Comparison of ENCODE assay signal across 8 cellular contexts in the genomic region with DNA sequence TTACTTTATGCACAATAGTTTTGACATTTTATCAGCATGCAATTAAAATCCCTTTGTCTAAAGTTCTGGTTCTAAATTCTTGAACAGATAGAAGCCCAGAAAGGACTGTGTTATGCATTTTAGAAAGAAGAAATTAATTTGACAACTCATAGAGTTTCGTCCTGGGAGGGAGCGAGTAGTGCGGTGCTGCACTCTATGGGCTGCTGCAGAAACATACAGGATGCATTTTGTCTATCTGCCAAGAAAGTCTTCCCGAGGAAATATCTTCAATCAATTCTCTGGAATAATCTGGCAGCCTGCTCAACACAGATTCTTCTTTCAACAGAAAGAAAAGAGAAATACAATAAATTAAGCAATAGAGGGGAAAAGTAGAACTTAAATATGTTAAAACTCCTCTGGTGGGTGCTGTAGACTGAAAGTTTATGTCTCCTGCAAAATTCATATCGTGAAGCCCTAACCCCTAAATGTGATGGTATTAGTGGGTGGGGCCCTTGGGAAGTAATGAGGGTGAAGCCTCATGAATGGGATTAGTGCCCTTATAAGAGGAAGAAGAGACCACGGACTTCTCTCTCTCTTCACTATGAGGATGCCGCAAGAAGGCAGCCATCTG. TPM values are rescaled to one million over a fixed set of nuclear protein-coding genes. Genes with fewer than 3 reads are reported as not detected.
DNase-seq lines count a peak whose midpoint lies in the region; ATAC-seq and TF ChIP-seq lines count a peak whose summit lies in the region.

No MANE protein-coding gene starts in this region.

- H3K36me3 ChIP-seq in GM23248 (ENCODE audit: low read depth), result no peaks in the 10 kb centered on the region
- H3K36me3 ChIP-seq in OCI-LY7 (ENCODE audit: insufficient read depth, low read length), result no peaks in the 10 kb centered on the region

- TF ChIP-seq CTCF in OCI-LY7 (conservative IDR thresholded peaks at IDR 0.05; ENCODE audit: low read length), result peak; percentile 70

- H3K9me2 ChIP-seq in GM23248 (ENCODE audit: insufficient read depth), result no peaks in the 10 kb centered on the region
- no peaks in the 10 kb centered on the region for H3K9me2 ChIP-seq in OCI-LY7 (ENCODE audit: insufficient read depth, low read length)

- CTCF ChIA-PET in OCI-LY7 (lab: Charles Lee; ENCODE audit: unreplicated experiment), result interaction anchor here (0.9 kb wide), 1 partner anchor 12 kb away, joined by 3 read pairs; no protein-coding TSS in a partner anchor

- no peak overlapping the region for H3K27ac ChIP-seq in GM23248
- no peak overlapping the region for H3K27ac ChIP-seq in OCI-LY7 (ENCODE audit: low read depth, low read length, poor library complexity, severe bottlenecking)

- in situ Hi-C loops in GM23248 (cut with MboI), result loop anchor here (25.0 kb wide), 1 partner anchor 649 kb away; no protein-coding TSS in a partner anchor

- POLR2A ChIA-PET in OCI-LY7 (lab: Charles Lee), result interaction anchor here (0.6 kb wide), 1 partner anchor 732 kb away, joined by 3 read pairs; no protein-coding TSS in a partner anchor

- DNase-seq in GM23248 (peak; percentile 77), OCI-LY7 (ENCODE audit: low spot score) (no peak), fibroblast of peridontal ligament (ENCODE audit: extremely low read depth) (peak; percentile 76), posterior cingulate gyrus (peak in 6 of 10 donors; percentile 26 to 89 (median 36)), NCI-H2029 (lab: John Stamatoyannopoulos, UW) (no peak)

- WGBS in GM23248 (ENCODE audit: low coverage in 1 of 2, low lambda C conversion rate in 2 of 2, missing lambda C conversion rate in 2 of 2), 2 experiments, result 33 to 36% methylated on average over 7 of the region's 7 CpGs

- H4K20me1 ChIP-seq in GM23248 (ENCODE audit: insufficient read depth), result no peaks in the 10 kb centered on the region
- H4K20me1 ChIP-seq in OCI-LY7 (ENCODE audit: insufficient read depth, low read length), result no peaks in the 10 kb centered on the region

- H3K4me1 ChIP-seq in GM23248 (ENCODE audit: insufficient read depth) (no peaks in the 10 kb centered on the region), OCI-LY7 (ENCODE audit: insufficient read depth, low read length, poor library complexity, severe bottlenecking) (peaks cover 3% of the 10 kb centered on the region)

- H3K9me3 ChIP-seq in GM23248 (ENCODE audit: low read depth), result no peaks in the 10 kb centered on the region
- no peaks in the 10 kb centered on the region for H3K9me3 ChIP-seq in OCI-LY7 (ENCODE audit: low read length)

- no peaks in the 10 kb centered on the region for H3F3A ChIP-seq in GM23248 (ENCODE audit: insufficient read depth)

- no peak overlapping the region for H3K4me3 ChIP-seq in GM23248
- no peak overlapping the region for H3K4me3 ChIP-seq in OCI-LY7 (ENCODE audit: low read depth, low read length, poor library complexity, severe bottlenecking)

- no TSS peak for BruUV-seq in OCI-LY7 (replicated peaks; lab: Mats Ljungman, UMichigan)

- H3K4me2 ChIP-seq in GM23248 (ENCODE audit: unreplicated experiment) (no peak overlapping the region), OCI-LY7 (ENCODE audit: low read length) (no peak overlapping the region)

- H3K27me3 ChIP-seq in GM23248 (replicated peaks; ENCODE audit: insufficient read depth), result no peaks in the 10 kb centered on the region

- H3K79me2 ChIP-seq in GM23248 (ENCODE audit: insufficient read depth) (no peaks in the 10 kb centered on the region), OCI-LY7 (ENCODE audit: insufficient read depth, low read depth, low read length) (no peaks in the 10 kb centered on the region)

- no peak overlapping the region for H3K9ac ChIP-seq in GM23248

- intact Hi-C loops in OCI-LY7 (cut with micrococcal nuclease; ENCODE audit: unreplicated experiment), result loop anchor here (5.0 kb wide), 2 partner anchors 339 to 669 kb away; no protein-coding TSS in a partner anchor
- intact Hi-C loops in posterior cingulate gyrus (cut with DNase I), result loop anchor here (5.0 to 10.0 kb wide), 3 partner anchors 204 to 659 kb away; partner anchors contain the start of genes DOCK4 and ZNF277

- no peak for ATAC-seq in GM18909 (IDR thresholded peaks at IDR 0.05; ENCODE audit: poor library complexity, unreplicated experiment)
- ATAC-seq in HG02610 (IDR thresholded peaks at IDR 0.05; ENCODE audit: unreplicated experiment), result no peak
- no peak for ATAC-seq in HG03196 (IDR thresholded peaks at IDR 0.05; ENCODE audit: unreplicated experiment)

- H2AFZ ChIP-seq in GM23248, result peak overlapping the region; percentile 32; the same call in 1 of the 2 replicates
- no peak overlapping the region for H2AFZ ChIP-seq in OCI-LY7 (ENCODE audit: low read length)

RNA-seq across cellular contexts. Expression of gene IFRD1, which starts 39.0 kb away (rescaled TPM):
- total RNA-seq in GM23248 (2014; rRNA removed; shearing (Covaris generic)), result 61.4 and 75.5 TPM in 2 replicates
- 71.9 and 73.9 TPM in 2 replicates for polyA plus RNA-seq in GM23248 (2016; fragmentation: Nextera tagmentation; extraction: Ambion mirVana)
- total RNA-seq in OCI-LY7 (2014; rRNA removed; shearing (Covaris generic)), result 49.1 and 54.9 TPM in 2 replicates
- total RNA-seq in OCI-LY7 (2022), result 65.6 and 82.2 TPM in 2 replicates

Comparison
In these comparisons a context has a peak if more than half of its experiments do, and no peak if none do; other contexts are left out.
1. DNase-seq: peak in GM23248 (single experiment), fibroblast of peridontal ligament (single experiment) and posterior cingulate gyrus (6 of 10); none in OCI-LY7 (single experiment) and NCI-H2029 (single experiment).